ENCODE assay signal across 20 cellular contexts in genomic region chr1:206551296-206551984, GRCh38. TPM values are rescaled to one million over a fixed set of nuclear protein-coding genes. Genes with fewer than 3 reads are reported as not detected.
DNase-seq lines count a peak whose midpoint lies in the region; ATAC-seq lines count a peak whose summit lies in the region.
"Had no signal": no experiment of that assay in that cellular context is flagged by ENCODE, and none has a peak within 500 bp of the region (broad histone marks: within the 10 kb centered on the region; RNA-seq: fewer than 3 reads in every experiment).

No MANE protein-coding gene starts in this region.

- H3K4me1 Mint-ChIP-seq in T-helper 1 cell treated with Interleukin-12 subunit alpha and Interleukin-12 subunit beta and Interleukin-4 antibody, amounts not matched to agents 30 μg/mL and 1 μg/mL, for 36 hours (ENCODE audit: low read depth), result peaks cover 52% of the 10 kb centered on the region
- peaks cover 52% of the 10 kb centered on the region for H3K4me1 Mint-ChIP-seq in activated CD4-positive, alpha-beta memory T cell treated with anti-CD3 and anti-CD28 coated beads for 36 hours (ENCODE audit: low read depth)

- ATAC-seq in left ventricle myocardium superior, result peak; percentile 16
- ATAC-seq in esophagus mucosa, result no peak
- ATAC-seq in GM21825 (IDR thresholded peaks at IDR 0.05; ENCODE audit: unreplicated experiment), result no peak

- no peaks in the 10 kb centered on the region for H3K27me3 ChIP-seq in BLaER1

- no peaks in the 10 kb centered on the region for H3K27me3 Mint-ChIP-seq in T-helper 1 cell treated with Interleukin-12 subunit alpha and Interleukin-12 subunit beta and Interleukin-4 antibody, amounts not matched to agents 30 μg/mL and 1 μg/mL, for 36 hours (ENCODE audit: low read depth)
- H3K27me3 Mint-ChIP-seq in activated CD4-positive, alpha-beta memory T cell treated with anti-CD3 and anti-CD28 coated beads for 36 hours, result no peaks in the 10 kb centered on the region

- intact Hi-C loops in activated CD4-positive, alpha-beta memory T cell treated with anti-CD3 and anti-CD28 coated beads for 36 hours (cut with micrococcal nuclease), result loop anchor here (10.0 kb wide), 1 partner anchor 1273 kb away; no protein-coding TSS in a partner anchor
- intact Hi-C loops in left ventricle myocardium superior (cut with micrococcal nuclease), result no loop called here

- peaks cover 4% of the 10 kb centered on the region; the same call in 1 of the 2 replicates for H3K9me3 ChIP-seq in BLaER1
- H3K9me3 ChIP-seq: BE2C had no signal

- H3K4me1 ChIP-seq in BLaER1, result peaks cover 71% of the 10 kb centered on the region
- H3K4me1 ChIP-seq: BE2C had no signal

- no peak for DNase-seq in T-helper 1 cell
- no peak for DNase-seq in activated CD4-positive, alpha-beta memory T cell treated with anti-CD3 and anti-CD28 coated beads for 36 hours
- DNase-seq in left ventricle myocardium superior, result no peak
- DNase-seq in AG08396 (ENCODE audit: low spot score), result no peak
- DNase-seq: 8988T, BE2C, cortex of kidney, DMS 273 treated with DMSO at 0.1 percent for 48 hours, GDM1, kidney, mesenchymal stem cell, NCI-H524 treated with DMSO at 0.1 percent for 48 hours, posterior cingulate gyrus had no signal

- POLR2A ChIA-PET in activated CD4-positive, alpha-beta memory T cell treated with anti-CD3 and anti-CD28 coated beads for 36 hours (lab: Charles Lee), result interaction anchor here (0.6 to 2.9 kb wide), 13 partner anchors 9 to 80 kb away, joined by 3 to 30 read pairs (median 4); partner anchors contain the start of genes EIF2D and IKBKE

- H3K27ac Mint-ChIP-seq in T-helper 1 cell treated with Interleukin-12 subunit alpha and Interleukin-12 subunit beta and Interleukin-4 antibody, amounts not matched to agents 30 μg/mL and 1 μg/mL, for 36 hours, result peak overlapping the region; percentile 93
- H3K27ac Mint-ChIP-seq in activated CD4-positive, alpha-beta memory T cell treated with anti-CD3 and anti-CD28 coated beads for 36 hours, result peak overlapping the region; percentile 91
- H3K27ac Mint-ChIP-seq: nephron had no signal

- H3K4me3 Mint-ChIP-seq in T-helper 1 cell treated with Interleukin-12 subunit alpha and Interleukin-12 subunit beta and Interleukin-4 antibody, amounts not matched to agents 30 μg/mL and 1 μg/mL, for 36 hours, result no peak overlapping the region
- no peak overlapping the region for H3K4me3 Mint-ChIP-seq in activated CD4-positive, alpha-beta memory T cell treated with anti-CD3 and anti-CD28 coated beads for 36 hours
- H3K4me3 Mint-ChIP-seq: brain, nephron had no signal

- no peak overlapping the region for H3K4me3 ChIP-seq in BLaER1
- H3K4me3 ChIP-seq: hepatocyte had no signal

- H3K27ac ChIP-seq in BLaER1, result peak overlapping the region; percentile 31; the same call in 1 of the 2 replicates
- H3K27ac ChIP-seq: hepatocyte had no signal

- no peaks in the 10 kb centered on the region for H4K20me1 ChIP-seq in BLaER1

- H3K36me3 ChIP-seq in BLaER1, result peaks cover 32% of the 10 kb centered on the region
- H3K36me3 ChIP-seq: BE2C had no signal

- no peak overlapping the region for H3K9ac ChIP-seq in BLaER1

- peak overlapping the region; percentile 39 for H3K4me2 ChIP-seq in BLaER1
- H3K4me2 ChIP-seq: hepatocyte had no signal

- H3K9me3 Mint-ChIP-seq in T-helper 1 cell treated with Interleukin-12 subunit alpha and Interleukin-12 subunit beta and Interleukin-4 antibody, amounts not matched to agents 30 μg/mL and 1 μg/mL, for 36 hours, result no peaks in the 10 kb centered on the region
- H3K9me3 Mint-ChIP-seq in activated CD4-positive, alpha-beta memory T cell treated with anti-CD3 and anti-CD28 coated beads for 36 hours, result no peaks in the 10 kb centered on the region
- H3K9me3 Mint-ChIP-seq: nephron had no signal

- H3K36me3 Mint-ChIP-seq in T-helper 1 cell treated with Interleukin-12 subunit alpha and Interleukin-12 subunit beta and Interleukin-4 antibody, amounts not matched to agents 30 μg/mL and 1 μg/mL, for 36 hours (ENCODE audit: low read depth), result peaks cover 7% of the 10 kb centered on the region
- no peaks in the 10 kb centered on the region for H3K36me3 Mint-ChIP-seq in activated CD4-positive, alpha-beta memory T cell treated with anti-CD3 and anti-CD28 coated beads for 36 hours
- H3K36me3 Mint-ChIP-seq: brain had no signal

- CTCF ChIA-PET in activated CD4-positive, alpha-beta memory T cell treated with anti-CD3 and anti-CD28 coated beads for 36 hours (lab: Charles Lee), result interaction anchor here (0.7 to 20.9 kb wide), 17 partner anchors 12 to 113 kb away, joined by 3 to 588 read pairs (median 5); partner anchors contain the start of genes EIF2D and IKBKE

RNA-seq across cellular contexts. Expression of gene RASSF5, which starts 44.1 kb away (rescaled TPM):
- 100 to 1,000 TPM; 203 TPM for total RNA-seq in activated CD4-positive, alpha-beta memory T cell treated with anti-CD3 and anti-CD28 coated beads for 36 hours
- total RNA-seq in left ventricle myocardium superior (4.2 TPM), esophagus mucosa (38.7 TPM)
